8 cellular contexts compared by ENCODE assay signal in genomic region chr17:48053758-48054237, GRCh38. TPM values are rescaled to one million over a fixed set of nuclear protein-coding genes. Genes with fewer than 3 reads are reported as not detected.
DNase-seq lines count a peak whose midpoint lies in the region; ATAC-seq and TF ChIP-seq lines count a peak whose summit lies in the region.

No MANE protein-coding gene starts in this region.

- CTCF ChIA-PET in naive thymus-derived CD4-positive, alpha-beta T cell (lab: Charles Lee): no interaction called here

- peaks cover 21 to 59% (median 50%) of the 10 kb centered on the region in 4 donors for H3K36me3 ChIP-seq in upper lobe of left lung
- H3K36me3 ChIP-seq in naive thymus-derived CD4-positive, alpha-beta T cell (ENCODE audit: control insufficient read depth in 2 of 3, insufficient read depth in 3 of 3, low read length in 3 of 3): peaks cover 0 to 79% (median 8%) of the 10 kb centered on the region in 3 experiments

- no peaks in the 10 kb centered on the region for H3K9me3 ChIP-seq in upper lobe of left lung
- H3K9me3 ChIP-seq in naive thymus-derived CD4-positive, alpha-beta T cell (ENCODE audit: control insufficient read depth in 2 of 3, low read length in 3 of 3): no peaks in the 10 kb centered on the region

- peaks cover 62% of the 10 kb centered on the region for H3K4me1 Mint-ChIP-seq in activated naive CD4-positive, alpha-beta T cell treated with anti-CD3 and anti-CD28 coated beads, Interleukin-2, amount 50 U/mL, for 24 hours
- H3K4me1 Mint-ChIP-seq in brain: peaks cover 86% of the 10 kb centered on the region
- H3K4me1 Mint-ChIP-seq in naive thymus-derived CD4-positive, alpha-beta T cell: peaks cover 37 to 64% (median 60%) of the 10 kb centered on the region in 7 donors

- ATAC-seq in upper lobe of left lung (ENCODE audit: low FRiP score in 2 of 2) (no peak), HG03520 (IDR thresholded peaks at IDR 0.05; ENCODE audit: unreplicated experiment) (no peak)
- no peak for ATAC-seq in naive thymus-derived CD4-positive, alpha-beta T cell

- no peaks in the 10 kb centered on the region for H3K27me3 Mint-ChIP-seq in activated naive CD4-positive, alpha-beta T cell treated with anti-CD3 and anti-CD28 coated beads, Interleukin-2, amount 50 U/mL, for 24 hours
- H3K27me3 Mint-ChIP-seq in brain: peaks cover 7% of the 10 kb centered on the region
- no peaks in the 10 kb centered on the region for H3K27me3 Mint-ChIP-seq in naive thymus-derived CD4-positive, alpha-beta T cell

- H3K9me3 Mint-ChIP-seq in activated naive CD4-positive, alpha-beta T cell treated with anti-CD3 and anti-CD28 coated beads, Interleukin-2, amount 50 U/mL, for 24 hours: no peaks in the 10 kb centered on the region
- H3K9me3 Mint-ChIP-seq in brain: peaks cover 0 to 2% (median 0%) of the 10 kb centered on the region in 5 experiments
- H3K9me3 Mint-ChIP-seq in naive thymus-derived CD4-positive, alpha-beta T cell: no peaks in the 10 kb centered on the region

- peak overlapping the region in 2 of 4 donors; percentile 23 to 35 for H3K4me3 ChIP-seq in upper lobe of left lung
- no peak overlapping the region for H3K4me3 ChIP-seq in naive thymus-derived CD4-positive, alpha-beta T cell (ENCODE audit: low read length)

- H3K27ac Mint-ChIP-seq in activated naive CD4-positive, alpha-beta T cell treated with anti-CD3 and anti-CD28 coated beads, Interleukin-2, amount 50 U/mL, for 24 hours: peak overlapping the region; percentile 79
- H3K27ac Mint-ChIP-seq in brain: peak overlapping the region; percentile 94 to 100 (median 97)
- H3K27ac Mint-ChIP-seq in naive thymus-derived CD4-positive, alpha-beta T cell: peak overlapping the region in 3 of 9 donors; percentile 38 to 82 (median 48)

- peak overlapping the region; percentile 39 for H3K4me3 Mint-ChIP-seq in activated naive CD4-positive, alpha-beta T cell treated with anti-CD3 and anti-CD28 coated beads, Interleukin-2, amount 50 U/mL, for 24 hours
- H3K4me3 Mint-ChIP-seq in brain: peak overlapping the region; percentile 81 to 95 (median 93)
- H3K4me3 Mint-ChIP-seq in naive thymus-derived CD4-positive, alpha-beta T cell: peak overlapping the region in 2 of 10 donors; percentile 20 to 28

- no peaks in the 10 kb centered on the region for H3K27me3 ChIP-seq in upper lobe of left lung
- H3K27me3 ChIP-seq in naive thymus-derived CD4-positive, alpha-beta T cell (ENCODE audit: control insufficient read depth in 2 of 2, insufficient read depth in 2 of 2, low read length in 2 of 2): no peaks in the 10 kb centered on the region

- POLR2A ChIA-PET in naive thymus-derived CD4-positive, alpha-beta T cell (lab: Charles Lee): no interaction called here

- no peak for DNase-seq in activated naive CD4-positive, alpha-beta T cell treated with Interleukin-2 at 50 U/mL for 16 hours
- peak; percentile 47 for DNase-seq in mesenteric fat pad (ENCODE audit: low spot score)
- no peak for DNase-seq in upper lobe of left lung
- DNase-seq in NCI-H187 treated with DMSO at 0.1 percent for 48 hours (lab: John Stamatoyannopoulos, UW): no peak
- DNase-seq in naive thymus-derived CD4-positive, alpha-beta T cell: no peak

- peak overlapping the region; percentile 94 to 98 (median 96) for H3K27ac ChIP-seq in upper lobe of left lung
- no peak overlapping the region for H3K27ac ChIP-seq in naive thymus-derived CD4-positive, alpha-beta T cell (ENCODE audit: low read depth, low read length)

- H3K4me1 ChIP-seq in upper lobe of left lung: peaks cover 64 to 68% (median 65%) of the 10 kb centered on the region in 4 donors
- H3K4me1 ChIP-seq in naive thymus-derived CD4-positive, alpha-beta T cell (ENCODE audit: control insufficient read depth in 2 of 2, insufficient read depth in 2 of 2, low read length in 2 of 2): peaks cover 10 to 12% of the 10 kb centered on the region in 2 donors

- TF ChIP-seq CTCF in brain (conservative IDR thresholded peaks at IDR 0.05): no peak
- no peak for TF ChIP-seq CTCF in upper lobe of left lung (IDR thresholded peaks at IDR 0.05)

- 53 to 63% methylated on average over 4 to 6 of the region's 6 CpGs for WGBS in upper lobe of left lung, 2 donors

- TF ChIP-seq POLR2A in upper lobe of left lung (IDR thresholded peaks at IDR 0.05): peak in 1 of 4 donors; percentile 8

- peaks cover 24% of the 10 kb centered on the region for H3K36me3 Mint-ChIP-seq in activated naive CD4-positive, alpha-beta T cell treated with anti-CD3 and anti-CD28 coated beads, Interleukin-2, amount 50 U/mL, for 24 hours
- H3K36me3 Mint-ChIP-seq in brain: peaks cover 66% of the 10 kb centered on the region
- peaks cover 4 to 38% (median 9%) of the 10 kb centered on the region in 5 donors for H3K36me3 Mint-ChIP-seq in naive thymus-derived CD4-positive, alpha-beta T cell

- intact Hi-C loops in naive thymus-derived CD4-positive, alpha-beta T cell (cut with micrococcal nuclease): no loop called here

- no peak for TF ChIP-seq EP300 in upper lobe of left lung (IDR thresholded peaks at IDR 0.05)

RNA-seq across cellular contexts. Expression of gene NFE2L1, which starts 5.6 kb away (rescaled TPM):
- 137 TPM for polyA plus RNA-seq in brain (ENCODE audit: insufficient read depth, low read depth, low replicate concordance)
- total RNA-seq in mesenteric fat pad (171 TPM), upper lobe of left lung (100 to 1,000 TPM; 105 to 203 (median 148) TPM)
- total RNA-seq in naive thymus-derived CD4-positive, alpha-beta T cell: 10 to 100 TPM; 34.7 to 65.2 (median 49.2) TPM
- polyA plus RNA-seq in naive thymus-derived CD4-positive, alpha-beta T cell: 10 to 100 TPM in 1 of 2 donors, 1 to 10 TPM in 1; 8.7 to 15.8 TPM

RNA-seq across cellular contexts. Expression of gene COPZ2, which starts 16.2 kb away (rescaled TPM):
- 7.2 TPM for polyA plus RNA-seq in brain (ENCODE audit: insufficient read depth, low read depth, low replicate concordance)
- total RNA-seq in mesenteric fat pad: 64.4 TPM
- 10 to 100 TPM in 4 of 6 donors, 1 to 10 TPM in 2; 5.2 to 33.5 (median 17.7) TPM for total RNA-seq in upper lobe of left lung
- 1 to 10 TPM in 4 of 5 experiments, under 1 TPM in 1; 0.81 to 5.5 (median 1.9) TPM for total RNA-seq in naive thymus-derived CD4-positive, alpha-beta T cell
- under 1 TPM; 0.75 to 0.99 TPM for polyA plus RNA-seq in naive thymus-derived CD4-positive, alpha-beta T cell

RNA-seq across cellular contexts. Expression of gene CBX1, which starts 47.5 kb away (rescaled TPM):
- polyA plus RNA-seq in brain (ENCODE audit: insufficient read depth, low read depth, low replicate concordance): 184 TPM
- total RNA-seq in mesenteric fat pad (34.0 TPM), upper lobe of left lung (10 to 100 TPM; 12.6 to 38.8 (median 28.0) TPM)
- 10 to 100 TPM; 16.4 to 56.7 (median 33.5) TPM for total RNA-seq in naive thymus-derived CD4-positive, alpha-beta T cell
- 10 to 100 TPM; 22.8 to 26.1 TPM for polyA plus RNA-seq in naive thymus-derived CD4-positive, alpha-beta T cell

RNA-seq across cellular contexts. Expression of gene SNX11, which starts 53.8 kb away (rescaled TPM):
- polyA plus RNA-seq in brain (ENCODE audit: insufficient read depth, low read depth, low replicate concordance): 27.6 TPM
- total RNA-seq in mesenteric fat pad (20.7 TPM), upper lobe of left lung (10 to 100 TPM; 19.5 to 27.2 (median 23.7) TPM)
- 10 to 100 TPM; 12.3 to 35.1 (median 16.7) TPM for total RNA-seq in naive thymus-derived CD4-positive, alpha-beta T cell
- polyA plus RNA-seq in naive thymus-derived CD4-positive, alpha-beta T cell: 10 to 100 TPM; 16.8 to 21.1 TPM
